ENCODE assay signal across 19 cellular contexts in the genomic region with DNA sequence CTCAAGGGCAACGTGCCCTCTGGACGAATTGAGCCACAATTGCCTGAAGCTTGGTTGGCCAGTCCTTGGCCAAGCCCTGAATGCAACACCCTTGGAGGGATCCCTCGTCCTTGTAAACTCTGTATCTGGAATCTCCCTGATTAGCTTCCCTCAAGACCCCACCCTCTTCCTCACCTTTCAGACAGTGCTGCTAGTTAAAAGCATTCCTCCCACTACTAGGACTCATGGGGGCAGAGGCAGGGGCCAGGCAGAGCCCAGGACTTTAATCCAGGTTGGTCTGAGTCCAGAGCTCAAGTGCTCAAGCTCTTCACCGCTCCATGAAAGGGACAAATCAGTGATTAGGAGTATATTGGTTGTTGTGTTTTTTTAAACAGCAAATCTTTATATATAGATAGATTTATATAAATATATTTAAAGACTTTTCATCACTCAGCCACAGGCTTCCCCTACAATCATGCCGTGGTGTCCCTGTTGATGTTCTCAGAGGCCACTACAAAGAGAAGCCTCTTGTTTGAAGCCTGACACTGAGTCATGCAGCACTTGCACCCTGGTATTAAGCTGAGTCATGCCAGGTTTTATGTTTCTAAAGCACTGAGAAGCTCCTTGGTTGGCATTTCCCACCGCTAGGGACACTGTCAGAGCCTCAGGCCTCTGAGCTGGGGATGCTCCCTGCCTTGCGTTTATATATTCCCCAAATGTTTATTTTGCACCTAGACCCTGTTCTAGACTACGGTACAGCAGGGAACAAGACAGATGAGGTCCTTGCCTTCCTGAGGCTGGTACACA. TPM values are rescaled to one million over a fixed set of nuclear protein-coding genes. Genes with fewer than 3 reads are reported as not detected.
DNase-seq lines count a peak whose midpoint lies in the region; ATAC-seq and TF ChIP-seq lines count a peak whose summit lies in the region.
"Had no signal": no experiment of that assay in that cellular context is flagged by ENCODE, and none has a peak within 500 bp of the region (broad histone marks: within the 10 kb centered on the region; RNA-seq: fewer than 3 reads in every experiment).

No MANE protein-coding gene starts in this region.

- H4K91ac ChIP-seq in H9 (ENCODE audit: insufficient read length, low read depth, low read length), result no peak overlapping the region

- no peak overlapping the region for H3K18ac ChIP-seq in H9 (ENCODE audit: insufficient read length, low read depth, low read length)

- H3K4me3 Mint-ChIP-seq in H9, result no peak overlapping the region
- H3K4me3 Mint-ChIP-seq in activated CD4-positive, alpha-beta T cell treated with anti-CD3 and anti-CD28 coated beads for 36 hours, result no peak overlapping the region
- H3K4me3 Mint-ChIP-seq: HFFc6 had no signal

- H3K27me3 ChIP-seq in H9 (ENCODE audit: insufficient read depth, low read length), result no peaks in the 10 kb centered on the region
- H3K27me3 ChIP-seq: adrenal gland, neutrophil, vagina had no signal

- CTCF ChIA-PET in activated CD4-positive, alpha-beta T cell treated with anti-CD3 and anti-CD28 coated beads for 36 hours (lab: Charles Lee), result no interaction called here

- no peak overlapping the region for H4K8ac ChIP-seq in H9 (replicated peaks; ENCODE audit: insufficient read length, low read depth, low read length)

- peaks cover 3% of the 10 kb centered on the region in 2 experiments; a peak in 2 of 4 replicates for H3K4me1 Mint-ChIP-seq in H9
- no peaks in the 10 kb centered on the region for H3K4me1 Mint-ChIP-seq in activated CD4-positive, alpha-beta T cell treated with anti-CD3 and anti-CD28 coated beads for 36 hours

- POLR2A ChIA-PET in activated CD4-positive, alpha-beta T cell treated with anti-CD3 and anti-CD28 coated beads for 36 hours (lab: Charles Lee), result no interaction called here

- peaks cover 2% of the 10 kb centered on the region for H3K27me3 Mint-ChIP-seq in H9 (ENCODE audit: low read depth)
- H3K27me3 Mint-ChIP-seq in activated CD4-positive, alpha-beta T cell treated with anti-CD3 and anti-CD28 coated beads for 36 hours, result peaks cover 25% of the 10 kb centered on the region

- H3K79me1 ChIP-seq in H9 (ENCODE audit: insufficient read depth, low read depth, low read length, poor library complexity, severe bottlenecking), result no peaks in the 10 kb centered on the region

- no CpG with 5 or more reads among the region's 8 CpGs for WGBS in H9 (ENCODE audit: extremely low coverage, insufficient read length, low lambda C conversion rate)

- intact Hi-C loops in activated CD4-positive, alpha-beta T cell treated with anti-CD3 and anti-CD28 coated beads for 36 hours (cut with DNase I, micrococcal nuclease), result no loop called here

- H4K20me1 ChIP-seq in H9 (ENCODE audit: control insufficient read depth, insufficient read depth, insufficient read length), result no peaks in the 10 kb centered on the region

- no peak overlapping the region for H3K23ac ChIP-seq in H9 (ENCODE audit: insufficient read length, low read depth, low read length)

- no peak overlapping the region for H2BK12ac ChIP-seq in H9 (ENCODE audit: insufficient read length, low read depth, low read length)

- no peak overlapping the region for H3K9ac ChIP-seq in H9 (ENCODE audit: extremely low read depth, insufficient read length, low read length)

- peaks cover 5 to 12% of the 10 kb centered on the region in 2 experiments for H3K9me3 Mint-ChIP-seq in H9
- peaks cover 5% of the 10 kb centered on the region for H3K9me3 Mint-ChIP-seq in activated CD4-positive, alpha-beta T cell treated with anti-CD3 and anti-CD28 coated beads for 36 hours (ENCODE audit: low read depth)

- ATAC-seq in GM19463 (IDR thresholded peaks at IDR 0.05; ENCODE audit: unreplicated experiment) (no peak), GM21723 (IDR thresholded peaks at IDR 0.05; ENCODE audit: unreplicated experiment) (no peak)
- ATAC-seq in activated CD4-positive, alpha-beta T cell treated with anti-CD3 and anti-CD28 coated beads for 36 hours, result no peak

- H4K5ac ChIP-seq in H9 (ENCODE audit: insufficient read length, low read depth, low read length), result no peak overlapping the region

- no peak overlapping the region for H2AFZ ChIP-seq in H9 (ENCODE audit: low read length)

- H2BK20ac ChIP-seq in H9 (ENCODE audit: low read depth, low read length, poor library complexity, severe bottlenecking), result no peak overlapping the region

- peak; percentile 35; the same call in 1 of the 3 replicates for TF ChIP-seq CTCF in H9 (conservative IDR thresholded peaks at IDR 0.05)

- no peaks in the 10 kb centered on the region for H3K4me1 ChIP-seq in H9 (ENCODE audit: insufficient read depth, low read length)
- H3K4me1 ChIP-seq: adrenal gland had no signal

- H3K27ac Mint-ChIP-seq in H9, result peak overlapping the region in 1 of 3 experiments; percentile 84; a peak in 1 of 7 replicates
- H3K27ac Mint-ChIP-seq in activated CD4-positive, alpha-beta T cell treated with anti-CD3 and anti-CD28 coated beads for 36 hours, result no peak overlapping the region
- H3K27ac Mint-ChIP-seq: HFFc6 had no signal

- peak; percentile 24 for DNase-seq in 8988T
- DNase-seq in H9, result peak; percentile 39
- DNase-seq in SHP77 (lab: John Stamatoyannopoulos, UW), result peak; percentile 10 to 45
- DNase-seq in globus pallidus (ENCODE audit: low spot score), result peak; percentile 14
- no peak for DNase-seq in NCI-H2107 treated with DMSO at 0.1 percent for 48 hours (lab: John Stamatoyannopoulos, UW; ENCODE audit: unreplicated experiment)
- no peak for DNase-seq in activated CD4-positive, alpha-beta T cell treated with anti-CD3 and anti-CD28 coated beads for 36 hours
- DNase-seq: activated CD8-positive, alpha-beta memory T cell treated with anti-CD3 and anti-CD28 coated beads, Interleukin-2, amount 50 U/mL, for 48 hours; adrenal gland; DMS79; effector CD4-positive, alpha-beta T cell; HFFc6; KBM-7; Right ventricle myocardium superior; stimulated activated CD8-positive, alpha-beta memory T cell treated with anti-CD3 and anti-CD28 coated beads, Interleukin-4, amount 100 ng/mL, for 48 hours had no signal

- no peak overlapping the region for H2BK15ac ChIP-seq in H9 (ENCODE audit: low read depth, low read length)

- H3K9me3 ChIP-seq in H9 (ENCODE audit: control insufficient read depth, low read depth, low read length), result no peaks in the 10 kb centered on the region
- H3K9me3 ChIP-seq: adrenal gland, neutrophil had no signal

- H2AK5ac ChIP-seq in H9 (ENCODE audit: insufficient read length, low read length), result no peak overlapping the region

- no peak overlapping the region for H3K14ac ChIP-seq in H9 (ENCODE audit: insufficient read depth, low read length)

- H2BK5ac ChIP-seq in H9 (ENCODE audit: insufficient read length, low read length), result no peak overlapping the region

- H2BK120ac ChIP-seq in H9 (ENCODE audit: low read depth, low read length, poor library complexity, severe bottlenecking), result no peak overlapping the region

- H3K36me3 Mint-ChIP-seq in H9 (ENCODE audit: insufficient read depth in 1 of 3, low read depth in 3 of 3), result peaks cover 0 to 8% (median 4%) of the 10 kb centered on the region in 3 experiments; a peak in 4 of 7 replicates
- H3K36me3 Mint-ChIP-seq in activated CD4-positive, alpha-beta T cell treated with anti-CD3 and anti-CD28 coated beads for 36 hours (ENCODE audit: low read depth), result no peaks in the 10 kb centered on the region

- no peak overlapping the region for H3K56ac ChIP-seq in H9 (ENCODE audit: insufficient read length, low read depth, low read length)

- H3K27ac ChIP-seq in H9 (ENCODE audit: insufficient read length, low read depth, low read length), result no peak overlapping the region
- H3K27ac ChIP-seq: adrenal gland, neutrophil, vagina, VCaP had no signal

- no peak overlapping the region for H3T11ph ChIP-seq in H9 (ENCODE audit: low read length)

- no peak overlapping the region for H3K4ac ChIP-seq in H9 (ENCODE audit: low read depth, low read length)

- H3K23me2 ChIP-seq in H9 (ENCODE audit: insufficient read length, low read depth, low read length, poor library complexity, severe bottlenecking), result no peaks in the 10 kb centered on the region

- no peak overlapping the region for H3K4me2 ChIP-seq in H9 (ENCODE audit: insufficient read depth, insufficient read length, low read length)

- H3K79me2 ChIP-seq in H9 (ENCODE audit: insufficient read depth, low read length), result no peaks in the 10 kb centered on the region

RNA-seq across cellular contexts. Expression of a gene that starts 53.8 kb away (rescaled TPM):
- total RNA-seq in H9 (2021), result 0.22 TPM in 1 of 2 replicates, not detected in the other
- total RNA-seq in activated CD4-positive, alpha-beta T cell treated with anti-CD3 and anti-CD28 coated beads for 36 hours, result not detected
- total RNA-seq: HFFc6 had no signal

Comparison
In these comparisons a context has a peak if more than half of its experiments do, and no peak if none do; other contexts are left out.
1. DNase-seq: peak in 8988T (single experiment), H9 (single experiment), SHP77 (2 of 2) and globus pallidus (single experiment); none in NCI-H2107 treated with DMSO at 0.1 percent for 48 hours (single experiment) and activated CD4-positive, alpha-beta T cell treated with anti-CD3 and anti-CD28 coated beads for 36 hours (single experiment).